In the genomic region with DNA sequence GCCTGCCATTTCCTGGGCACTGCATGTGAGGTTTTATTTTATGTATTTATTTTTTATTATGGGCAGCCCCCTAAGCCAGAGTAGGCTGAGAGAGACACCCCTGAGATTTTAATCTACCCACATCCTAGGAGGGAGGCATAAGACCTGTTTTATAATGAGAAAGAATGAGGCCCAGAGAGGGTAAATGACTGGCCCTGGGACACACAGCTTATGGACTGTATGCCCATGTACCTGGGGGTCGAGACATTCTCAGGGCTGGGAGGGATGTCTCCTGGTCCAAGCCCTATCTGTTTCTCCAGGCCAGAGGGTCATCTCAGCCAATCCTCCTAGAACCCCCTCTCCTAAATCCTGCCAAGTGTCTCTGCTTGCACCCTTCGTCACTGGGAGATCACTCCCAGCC, we compare ENCODE assay signal across 17 cellular contexts. TPM values are rescaled to one million over a fixed set of nuclear protein-coding genes. Genes with fewer than 3 reads are reported as not detected.
DNase-seq lines count a peak whose midpoint lies in the region; ATAC-seq, FAIRE-seq and TF ChIP-seq lines count a peak whose summit lies in the region.
"Had no signal": no experiment of that assay in that cellular context is flagged by ENCODE, and none has a peak within 500 bp of the region (broad histone marks: within the 10 kb centered on the region; RNA-seq: fewer than 3 reads in every experiment).

No MANE protein-coding gene starts in this region.

- no TSS peak for BruUV-seq in K562 (replicated peaks; lab: Mats Ljungman, UMichigan)

- intact Hi-C loops in K562 (cut with micrococcal nuclease), result loop anchor here (10.0 kb wide), 1 partner anchor 216 kb away; no protein-coding TSS in a partner anchor

- no peak for FAIRE-seq in K562 (lab: Jason Lieb, UNC)
- FAIRE-seq: GM12891, TTC549 had no signal

- TF ChIP-seq CTCF in HEK293 (tag by site-specific recombination; IDR thresholded peaks at IDR 0.05) (no peak), K562 (IDR thresholded peaks at IDR 0.05 in 2 of 3, conservative IDR thresholded peaks at IDR 0.05 in 1 of 3; ENCODE audit: insufficient read depth in 2 of 3, low read depth in 1 of 3, low read length in 3 of 3) (no peak), lung (IDR thresholded peaks at IDR 0.05; ENCODE audit: control extremely low read depth, extremely low read depth) (no peak)

- no peak overlapping the region for H2AFZ ChIP-seq in K562 (ENCODE audit: low read depth, low read length)

- no peaks in the 10 kb centered on the region for H3K9me1 ChIP-seq in K562 (ENCODE audit: control insufficient read depth, insufficient read depth, low read length)

- POLR2A ChIA-PET in HEK293 (lab: Yijun Ruan, JAX), result no interaction called here
- POLR2A ChIA-PET in K562 (lab: Yijun Ruan, JAX), result interaction anchor here (1.2 kb wide), 1 partner anchor 9 kb away, joined by 3 read pairs; no protein-coding TSS in a partner anchor

- ATAC-seq in K562, result no peak
- no peak for ATAC-seq in lung (ENCODE audit: insufficient read depth, low FRiP score)
- no peak for ATAC-seq in HG03175 (IDR thresholded peaks at IDR 0.05; ENCODE audit: unreplicated experiment)
- no peak for ATAC-seq in HG02973 (IDR thresholded peaks at IDR 0.05; ENCODE audit: unreplicated experiment)

- no peak for DNase-seq in K562 (ENCODE audit: extremely low read depth in 1 of 4, low spot score in 3 of 4)
- DNase-seq in lung (ENCODE audit: low spot score), result no peak
- no peak for DNase-seq in substantia nigra (lab: John Stamatoyannopoulos, UW)
- no peak for DNase-seq in ureter (ENCODE audit: low spot score)
- no peak for DNase-seq in Kasumi-1 (lab: John Stamatoyannopoulos, UW)
- DNase-seq: activated gamma-delta T cell treated with Interleukin-2 at 50 U/mL for 16 hours; CD4-positive, CD25-positive, alpha-beta regulatory T cell; NCI-H345; testis had no signal

- 40% methylated on average over 1 of the region's 2 CpGs for WGBS in K562 (ENCODE audit: insufficient coverage, low coverage, missing lambda C conversion rate)
- 75 to 83% methylated on average over 2 of the region's 2 CpGs for WGBS in lung, 2 donors

- in situ Hi-C loops in K562 (cut with MboI), result no loop called here

- peaks cover 16% of the 10 kb centered on the region; the same call in 1 of the 2 replicates for H4K20me1 ChIP-seq in K562 (replicated peaks; ENCODE audit: control insufficient read depth, insufficient read depth, low read length)

- TF ChIP-seq POLR2A in K562 (conservative IDR thresholded peaks at IDR 0.05), result no peak

- H3K36me3 ChIP-seq in HEK293 (ENCODE audit: control insufficient read depth in 2 of 2, insufficient read depth in 1 of 2, low read length in 2 of 2), result no peaks in the 10 kb centered on the region
- peaks cover 5% of the 10 kb centered on the region; the same call in 2 of the 3 replicates for H3K36me3 ChIP-seq in K562 (ENCODE audit: control insufficient read depth, insufficient read depth, low read length)
- no peaks in the 10 kb centered on the region for H3K36me3 ChIP-seq in lung (ENCODE audit: control insufficient read depth in 2 of 2, insufficient read depth in 2 of 2, low read length in 2 of 2)
- H3K36me3 ChIP-seq: breast epithelium, neutrophil had no signal

- H3K9me3 ChIP-seq in HEK293 (ENCODE audit: control insufficient read depth, insufficient read depth, low read depth, low read length) (no peaks in the 10 kb centered on the region), K562 (replicated peaks; ENCODE audit: control insufficient read depth, insufficient read depth, low read depth, low read length) (no peaks in the 10 kb centered on the region), lung (ENCODE audit: control insufficient read depth in 2 of 2, insufficient read depth in 1 of 2, low read length in 1 of 2) (no peaks in the 10 kb centered on the region)
- H3K9me3 ChIP-seq: breast epithelium, neutrophil, testis had no signal

- no peak overlapping the region for H3K27ac ChIP-seq in HEK293 (ENCODE audit: extremely low read depth, low read depth, low read length)
- peak overlapping the region; percentile 30; the same call in 1 of the 3 replicates for H3K27ac ChIP-seq in K562 (ENCODE audit: extremely low read depth, low read depth, low read length)
- peak overlapping the region; percentile 52 to 85 for H3K27ac ChIP-seq in lung (ENCODE audit: low read depth in 1 of 2, low read length in 1 of 2)
- peak overlapping the region; percentile 96 for H3K27ac ChIP-seq in substantia nigra (ENCODE audit: low read depth, low read length, poor library complexity, severe bottlenecking)
- H3K27ac ChIP-seq: neutrophil had no signal

- 0 out of 4 replicates have a peak overlapping the region, but pooled peaks of 1 of the 2 experiments have one; percentile 32 for H3K9ac ChIP-seq in K562 (ENCODE audit: insufficient read depth in 1 of 2, low read depth in 2 of 2, low read length in 2 of 2)

- TF ChIP-seq EP300 in K562 (IDR thresholded peaks at IDR 0.05; ENCODE audit: low read length), result no peak

- H3K4me2 ChIP-seq in K562 (ENCODE audit: insufficient read depth, low read length), result no peak overlapping the region

- no peak overlapping the region for H3K4me3 ChIP-seq in HEK293 (ENCODE audit: low read depth, low read length)
- H3K4me3 ChIP-seq in K562, result no peak overlapping the region
- H3K4me3 ChIP-seq in lung, result no peak overlapping the region
- H3K4me3 ChIP-seq: testis had no signal

- H3K27me3 ChIP-seq in K562 (ENCODE audit: control insufficient read depth in 2 of 2, insufficient read depth in 2 of 2, low read length in 2 of 2) (no peaks in the 10 kb centered on the region), lung (ENCODE audit: control insufficient read depth, insufficient read depth) (no peaks in the 10 kb centered on the region)
- H3K27me3 ChIP-seq: breast epithelium, testis had no signal

- H3K4me1 ChIP-seq in HEK293 (ENCODE audit: control insufficient read depth, insufficient read depth, low read length) (no peaks in the 10 kb centered on the region), K562 (replicated peaks in 1 of 2; ENCODE audit: control insufficient read depth in 2 of 2, insufficient read depth in 2 of 2, low read length in 2 of 2) (peaks cover 48 to 76% of the 10 kb centered on the region in 2 experiments), lung (ENCODE audit: control insufficient read depth in 2 of 2, insufficient read depth in 2 of 2, low read length in 2 of 2) (peaks cover 0 to 45% of the 10 kb centered on the region in 2 donors)

- CTCF ChIA-PET in HEK293 (lab: Yijun Ruan, JAX), result interaction anchor here (0.5 kb wide), 2 partner anchors 37 to 292 kb away, joined by 3 read pairs; no protein-coding TSS in a partner anchor
- CTCF ChIA-PET in K562 (lab: Yijun Ruan, JAX; ENCODE audit: low intra/inter-chr PET ratio), result no interaction called here

- no peak for TF ChIP-seq RAD21 in K562 (CRISPR knock-in tag; conservative IDR thresholded peaks at IDR 0.05 in 1 of 2, IDR thresholded peaks at IDR 0.05 in 1 of 2)

- H3K79me2 ChIP-seq in K562 (ENCODE audit: control insufficient read depth, insufficient read depth, low read length), result peaks cover 92% of the 10 kb centered on the region

TF ChIP-seq in HEK293, 187 proteins besides CTCF, POLR2A, EP300 and RAD21 (continues in another document):
- peak; percentile 34; the same call in 1 of the 2 replicates for TF ChIP-seq ZNF768 (tag by site-specific recombination; IDR thresholded peaks at IDR 0.05)

TF ChIP-seq in K562, 482 proteins besides CTCF, POLR2A, EP300 and RAD21:
- TF ChIP-seq ZFP36 (IDR thresholded peaks at IDR 0.05; ENCODE audit: low read depth, low read length, partially characterized antibody), result peak; percentile 66
- TF ChIP-seq KHSRP (IDR thresholded peaks at IDR 0.05), result no peak
- peak; percentile 66 for TF ChIP-seq RBM25 (IDR thresholded peaks at IDR 0.05; ENCODE audit: low read depth, low read length, severe bottlenecking)
TF ChIP-seq in K562: peak in this region for 2.

RNA-seq across cellular contexts. Expression of a gene that starts 6.1 kb away (rescaled TPM):
- 63.2 and 146 TPM in 2 replicates for total RNA-seq in K562 (2011; cell fraction: chromatin; rRNA removed; ENCODE audit: low replicate concordance)
- 60.7 and 67.2 TPM in 2 replicates for total RNA-seq in K562 (2011; cell fraction: nucleolus; rRNA removed)
- 60.1 and 91.1 TPM in 2 replicates for total RNA-seq in K562 (2011; cell fraction: nucleoplasm; rRNA removed)
- total RNA-seq in K562 (2014; rRNA removed) (10.6 and 17.2 TPM in 2 replicates), K562 (2014; rRNA removed; fragmentation: Illumina TruSeq; extraction: Trizol) (8.4 and 11.2 TPM in 2 replicates), K562 (2015; rRNA removed; fragmentation: Illumina TruSeq; extraction: Trizol) (18.6 and 18.8 TPM in 2 replicates), K562 (2021) (28.1 and 28.2 TPM in 2 replicates), lung (100 to 1,000 TPM; 191 to 233 TPM), ureter (138 TPM)
- polyA plus RNA-seq in K562 (2011; rRNA removed) (14.0 and 18.1 TPM in 2 replicates), K562 (2014; fragmentation: Illumina TruSeq; extraction: Trizol) (28.8 and 33.3 TPM in 2 replicates), K562 (2014; fragmentation: Nextera tagmentation; extraction: Ambion mirVana) (under 1 TPM; 0.34 to 0.70 TPM), K562 (2014; rRNA removed) (24.8 and 24.9 TPM in 2 replicates), lung (100 to 1,000 TPM; 128 to 168 TPM)
- polyA plus RNA-seq in K562 (2011; cell fraction: cytosol; rRNA removed), result 16.9 and 18.1 TPM in 2 replicates
- 98.5 and 119 TPM in 2 replicates for polyA plus RNA-seq in K562 (2011; cell fraction: nucleus; rRNA removed)
- 27.6 and 28.7 TPM in 2 replicates for polyA plus RNA-seq in K562 (2012)
- 10.0 and 13.0 TPM in 2 replicates for polyA minus RNA-seq in K562 (2011; rRNA and poly(A)+ RNA removed)
- 16.8 and 20.7 TPM in 2 replicates for polyA minus RNA-seq in K562 (2011; cell fraction: cytosol; rRNA and poly(A)+ RNA removed)
- polyA minus RNA-seq in K562 (2011; cell fraction: nucleus; rRNA and poly(A)+ RNA removed), result 24.2 and 31.4 TPM in 2 replicates

RNA-seq across cellular contexts. Expression of a gene that starts 57.4 kb away (rescaled TPM):
- total RNA-seq in K562 (2011; cell fraction: chromatin; rRNA removed; ENCODE audit: low replicate concordance), result not detected in 2 replicates
- total RNA-seq in K562 (2011; cell fraction: nucleolus; rRNA removed), result not detected in 2 replicates
- not detected in 2 replicates for total RNA-seq in K562 (2011; cell fraction: nucleoplasm; rRNA removed)
- total RNA-seq in K562 (2014; rRNA removed) (not detected in 2 replicates), K562 (2014; rRNA removed; fragmentation: Illumina TruSeq; extraction: Trizol) (not detected in 2 replicates), K562 (2015; rRNA removed; fragmentation: Illumina TruSeq; extraction: Trizol) (not detected in 2 replicates), K562 (2021) (not detected in 2 replicates), lung (not detected), ureter (not detected)
- polyA plus RNA-seq in K562 (2011; rRNA removed) (not detected in 2 replicates), K562 (2014; fragmentation: Illumina TruSeq; extraction: Trizol) (not detected in 2 replicates), K562 (2014; fragmentation: Nextera tagmentation; extraction: Ambion mirVana) (not detected), K562 (2014; rRNA removed) (not detected in 2 replicates), lung (not detected)
- polyA plus RNA-seq in K562 (2011; cell fraction: cytosol; rRNA removed), result not detected in 2 replicates
- polyA plus RNA-seq in K562 (2011; cell fraction: nucleus; rRNA removed), result not detected in 2 replicates
- polyA plus RNA-seq in K562 (2012), result not detected in 2 replicates
- not detected in 2 replicates for polyA minus RNA-seq in K562 (2011; rRNA and poly(A)+ RNA removed)
- polyA minus RNA-seq in K562 (2011; cell fraction: cytosol; rRNA and poly(A)+ RNA removed), result not detected in 2 replicates
- polyA minus RNA-seq in K562 (2011; cell fraction: nucleus; rRNA and poly(A)+ RNA removed), result not detected in 2 replicates
- total RNA-seq: breast epithelium; CD4-positive, CD25-positive, alpha-beta regulatory T cell; SK-MEL-5 had no signal
- polyA plus RNA-seq: CD4-positive, CD25-positive, alpha-beta regulatory T cell had no signal
